In genomic region chr9:109733690-109734089, GRCh38 we compare ENCODE assay signal across 1 cellular context.
TF ChIP-seq lines count a peak whose summit lies in the region.

No MANE protein-coding gene starts in this region.

TF ChIP-seq in HepG2, 621 proteins besides CTCF, POLR2A, EP300 and RAD21 (continued from another document):
- TF ChIP-seq ELF3 (CRISPR knock-in tag; IDR thresholded peaks at IDR 0.05) = peak; percentile 33; the same call in 1 of the 2 replicates
- TF ChIP-seq TMF1 (CRISPR knock-in tag; IDR thresholded peaks at IDR 0.05; ENCODE audit: low read depth) = no peak
- TF ChIP-seq, protein P1, sequence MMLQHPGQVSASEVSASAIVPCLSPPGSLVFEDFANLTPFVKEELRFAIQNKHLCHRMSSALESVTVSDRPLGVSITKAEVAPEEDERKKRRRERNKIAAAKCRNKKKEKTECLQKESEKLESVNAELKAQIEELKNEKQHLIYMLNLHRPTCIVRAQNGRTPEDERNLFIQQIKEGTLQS (CRISPR knock-in tag; IDR thresholded peaks at IDR 0.05) = no peak
- no peak for TF ChIP-seq ZSCAN12 (CRISPR knock-in tag; IDR thresholded peaks at IDR 0.05)
